Comparison of ENCODE assay signal across 8 cellular contexts in genomic region chr2:126776701-126777619, GRCh38.
DNase-seq lines count a peak whose midpoint lies in the region; ATAC-seq and TF ChIP-seq lines count a peak whose summit lies in the region.

No MANE protein-coding gene starts in this region.

- H3K27me3 ChIP-seq in BE2C (no peaks in the 10 kb centered on the region), endocrine pancreas (ENCODE audit: control insufficient read depth, insufficient read depth, low read length) (no peaks in the 10 kb centered on the region), mesenchymal stem cell (ENCODE audit: control insufficient read depth in 1 of 2, insufficient read depth in 1 of 2, low read length in 2 of 2) (peaks cover 46 to 53% of the 10 kb centered on the region in 2 experiments)

- H2BK5ac ChIP-seq in mesenchymal stem cell (ENCODE audit: low read depth, low read length, poor library complexity, severe bottlenecking): no peak overlapping the region

- H3K4me2 ChIP-seq in mesenchymal stem cell (ENCODE audit: low read length, poor library complexity, severe bottlenecking): peak overlapping the region; percentile 97

- peak overlapping the region; percentile 35 to 84 for H3K4ac ChIP-seq in mesenchymal stem cell (ENCODE audit: low read depth in 1 of 2, low read length in 2 of 2)

- peak; percentile 88 for ATAC-seq in GM18909 (IDR thresholded peaks at IDR 0.05; ENCODE audit: poor library complexity, unreplicated experiment)
- peak; percentile 88 for ATAC-seq in HG03175 (IDR thresholded peaks at IDR 0.05; ENCODE audit: unreplicated experiment)

- H2BK120ac ChIP-seq in mesenchymal stem cell (ENCODE audit: low read depth, low read length): peak overlapping the region; percentile 74

- H2BK15ac ChIP-seq in mesenchymal stem cell (ENCODE audit: low read depth, poor library complexity, severe bottlenecking): peak overlapping the region; percentile 94

- peak overlapping the region; percentile 56 to 86 for H2BK12ac ChIP-seq in mesenchymal stem cell (ENCODE audit: low read length in 2 of 2)

- no peaks in the 10 kb centered on the region for H3K36me3 ChIP-seq in BE2C
- no peaks in the 10 kb centered on the region for H3K36me3 ChIP-seq in endocrine pancreas (ENCODE audit: control insufficient read depth, insufficient read depth, low read length)
- H3K36me3 ChIP-seq in mesenchymal stem cell (ENCODE audit: control insufficient read depth in 1 of 2, insufficient read depth in 2 of 2, low read depth in 1 of 2, low read length in 2 of 2): no peaks in the 10 kb centered on the region

- peak overlapping the region in 1 of 2 experiments; percentile 13 for H3K14ac ChIP-seq in mesenchymal stem cell (ENCODE audit: low read length in 2 of 2)

- H3K23ac ChIP-seq in mesenchymal stem cell (ENCODE audit: low read length in 2 of 2): no peak overlapping the region

- H3K4me3 ChIP-seq in BE2C (ENCODE audit: low read depth, low read length) (peak overlapping the region; percentile 52), endocrine pancreas (ENCODE audit: control insufficient read depth, insufficient read depth, low read length) (peak overlapping the region; percentile 37), mesenchymal stem cell (ENCODE audit: insufficient read depth in 1 of 2, low read depth in 1 of 2, low read length in 2 of 2) (peak overlapping the region; percentile 59 to 86)

- no peak overlapping the region for H2AK5ac ChIP-seq in mesenchymal stem cell (ENCODE audit: low read length, severe bottlenecking)

- WGBS in mesenchymal stem cell: under 1% methylated on average over 40 of the region's 66 CpGs

- H3K79me1 ChIP-seq in mesenchymal stem cell (replicated peaks; ENCODE audit: low read length, poor library complexity, severe bottlenecking): no peaks in the 10 kb centered on the region

- H2AFZ ChIP-seq in mesenchymal stem cell (ENCODE audit: low read depth, low read length): peak overlapping the region; percentile 80

- H4K91ac ChIP-seq in mesenchymal stem cell (ENCODE audit: low read length): peak overlapping the region; percentile 77

- DNase-seq in BE2C (peak; percentile 58), NCI-H82 (lab: John Stamatoyannopoulos, UW) (peak; percentile 80), mesenchymal stem cell (peak; percentile 73)
- DNase-seq in activated CD8-positive, alpha-beta memory T cell treated with anti-CD3 and anti-CD28 coated beads for 48 hours (ENCODE audit: low read depth in 2 of 3, low spot score in 2 of 3): peak; percentile 51 to 74 (median 64)
- peak; percentile 69 for DNase-seq in stimulated activated CD8-positive, alpha-beta memory T cell treated with anti-CD3 and anti-CD28 coated beads, Interleukin-12 subunit alpha, Interleukin-12 subunit beta, amount 100 ng/mL, for 1 hour (ENCODE audit: low read depth)

- H3K18ac ChIP-seq in mesenchymal stem cell (ENCODE audit: low read depth in 1 of 2, low read length in 2 of 2): peak overlapping the region; percentile 93 to 96

- H4K8ac ChIP-seq in mesenchymal stem cell (ENCODE audit: low read length): peak overlapping the region; percentile 73

- H3K9me3 ChIP-seq in BE2C: no peaks in the 10 kb centered on the region
- H3K9me3 ChIP-seq in endocrine pancreas (ENCODE audit: control insufficient read depth, low read length): no peaks in the 10 kb centered on the region
- H3K9me3 ChIP-seq in mesenchymal stem cell (ENCODE audit: control insufficient read depth, low read length): no peaks in the 10 kb centered on the region

- H3K27ac ChIP-seq in mesenchymal stem cell (ENCODE audit: low read length, poor library complexity, severe bottlenecking): no peak overlapping the region

- peak; percentile 78 for TF ChIP-seq CTCF in BE2C (IDR thresholded peaks at IDR 0.05; ENCODE audit: low read depth, low read length)

- H3K4me1 ChIP-seq in BE2C (no peaks in the 10 kb centered on the region), endocrine pancreas (ENCODE audit: control insufficient read depth, insufficient read depth, low read length) (no peaks in the 10 kb centered on the region), mesenchymal stem cell (ENCODE audit: control insufficient read depth, insufficient read depth, low read depth, low read length) (peaks cover 12% of the 10 kb centered on the region)

- H3K9ac ChIP-seq in endocrine pancreas (ENCODE audit: control insufficient read depth, insufficient read depth, low read length) (peak overlapping the region; percentile 57), mesenchymal stem cell (ENCODE audit: low read length) (peak overlapping the region; percentile 86)
